In the genomic region with DNA sequence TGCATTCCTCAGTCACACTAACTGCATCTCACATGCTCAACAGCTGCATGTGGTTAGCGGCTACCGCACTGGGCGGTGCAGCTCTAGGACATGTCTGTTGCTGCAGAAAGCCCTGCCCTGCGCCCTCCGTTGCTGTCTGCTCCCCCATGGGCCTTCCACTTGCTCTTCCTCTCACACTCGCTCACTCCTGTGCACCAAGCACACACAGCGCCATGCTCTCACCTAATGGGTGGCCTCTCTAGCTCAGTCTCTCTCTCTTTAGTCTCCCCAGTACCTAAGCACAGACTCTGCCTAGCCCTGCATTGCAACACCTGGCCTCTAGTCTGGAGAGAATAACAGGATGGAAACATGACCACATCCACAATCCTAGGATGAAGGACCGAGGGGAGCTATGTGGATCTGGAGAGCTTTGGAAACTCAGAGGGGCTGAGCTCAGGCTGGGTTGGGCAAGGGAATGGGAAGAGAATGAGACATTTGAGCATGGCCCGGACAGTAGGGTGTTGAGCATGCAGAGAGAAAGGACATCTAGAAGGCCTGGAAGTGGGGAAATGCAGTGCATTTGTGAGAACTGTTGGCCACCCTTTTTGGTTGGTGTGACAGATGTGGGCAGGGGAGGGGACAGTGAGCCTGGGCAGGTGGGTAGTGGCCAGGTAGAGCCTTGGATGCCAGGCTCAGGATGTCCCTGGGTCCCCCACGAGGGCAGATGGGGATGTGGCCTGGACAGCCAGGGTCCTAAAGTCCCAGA, we compare ENCODE assay signal across 1 cellular context.
TF ChIP-seq lines count a peak whose summit lies in the region.

No MANE protein-coding gene starts in this region.

TF ChIP-seq in H1, 55 proteins besides CTCF, POLR2A, EP300 and RAD21:
- TF ChIP-seq TAF1 (IDR thresholded peaks at IDR 0.05; ENCODE audit: low read depth, low read length): no peak
- no peak for TF ChIP-seq GTF2F1 (IDR thresholded peaks at IDR 0.05; ENCODE audit: borderline replicate concordance, low read depth, low read length)
- TF ChIP-seq TEAD4 (IDR thresholded peaks at IDR 0.05; ENCODE audit: low read depth, low read length): no peak
- TF ChIP-seq EGR1 (IDR thresholded peaks at IDR 0.05; ENCODE audit: borderline replicate concordance, low read depth, low read length): no peak
- no peak for TF ChIP-seq ASH2L (IDR thresholded peaks at IDR 0.05; ENCODE audit: low read length)
- TF ChIP-seq CREB1 (IDR thresholded peaks at IDR 0.05): no peak
- no peak for TF ChIP-seq RNF2 (IDR thresholded peaks at IDR 0.05; ENCODE audit: borderline replicate concordance, low read depth, low read length, missing control alignments, poor library complexity, severe bottlenecking)
- TF ChIP-seq POU5F1 (IDR thresholded peaks at IDR 0.05; ENCODE audit: low read depth, low read length): no peak
- no peak for TF ChIP-seq TAF7 (optimal IDR thresholded peaks at IDR 0.05; ENCODE audit: borderline replicate concordance, low read depth, low read length)
- no peak for TF ChIP-seq MAFK (IDR thresholded peaks at IDR 0.05; ENCODE audit: low read depth, low read length)
- no peak for TF ChIP-seq SP1 (IDR thresholded peaks at IDR 0.05; ENCODE audit: low read depth, low read length)
- no peak for TF ChIP-seq HDAC2 (IDR thresholded peaks at IDR 0.05; ENCODE audit: borderline replicate concordance in 1 of 2, low read depth in 2 of 2, low read length in 2 of 2)
- TF ChIP-seq YY1 (IDR thresholded peaks at IDR 0.05; ENCODE audit: low read depth, low read length): no peak
